In the genomic region with DNA sequence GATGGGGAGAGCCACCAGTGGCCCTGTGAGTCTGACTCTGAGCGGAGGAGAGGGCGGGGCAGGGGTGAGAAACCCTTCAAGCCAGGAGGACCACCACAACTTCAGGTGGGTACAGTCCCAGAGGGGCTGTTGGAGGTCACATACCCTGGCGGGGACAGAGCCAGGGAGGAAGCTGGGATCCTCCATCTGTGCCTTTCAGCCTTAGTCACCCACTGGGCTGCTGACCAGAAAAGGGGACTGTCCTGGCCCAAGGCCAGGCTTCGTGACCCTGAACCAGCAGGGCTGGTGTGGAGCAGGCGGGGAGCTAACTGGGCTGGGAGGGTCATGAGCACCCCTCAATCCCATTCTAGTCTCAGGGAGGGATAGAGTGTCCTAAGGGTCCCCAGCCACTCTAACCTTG, we compare ENCODE assay signal across 22 cellular contexts. TPM values are rescaled to one million over a fixed set of nuclear protein-coding genes. Genes with fewer than 3 reads are reported as not detected.
DNase-seq lines count a peak whose midpoint lies in the region; ATAC-seq and TF ChIP-seq lines count a peak whose summit lies in the region.
"Had no signal": no experiment of that assay in that cellular context is flagged by ENCODE, and none has a peak within 500 bp of the region (broad histone marks: within the 10 kb centered on the region; RNA-seq: fewer than 3 reads in every experiment).

No MANE protein-coding gene starts in this region.

- H3K4me1 ChIP-seq in ACC112 (ENCODE audit: control insufficient read depth, insufficient read depth, low read length, unreplicated experiment), result peaks cover 20% of the 10 kb centered on the region
- H3K4me1 ChIP-seq: foreskin keratinocyte had no signal

- H3K79me2 ChIP-seq in ACC112 (ENCODE audit: control insufficient read depth, insufficient read depth, low read length, unreplicated experiment), result no peaks in the 10 kb centered on the region

- no peak overlapping the region for H3K4me3 ChIP-seq in ACC112 (ENCODE audit: low read depth, low read length)
- H3K4me3 ChIP-seq: left lung, uterus had no signal

- H3K27me3 ChIP-seq in ACC112 (ENCODE audit: insufficient read depth, low read length), result no peaks in the 10 kb centered on the region
- H3K27me3 ChIP-seq: left lung, uterus had no signal

- H3K27ac ChIP-seq in ACC112 (ENCODE audit: low read depth, low read length), result no peak overlapping the region
- H3K27ac ChIP-seq: foreskin keratinocyte, left lung, uterus, VCaP had no signal

- no peaks in the 10 kb centered on the region for H3K36me3 ChIP-seq in ACC112 (ENCODE audit: insufficient read depth, low read length)
- H3K36me3 ChIP-seq: left lung, uterus had no signal

- ATAC-seq in SK-N-SH treated with all-trans-retinoic acid at 6 μM for 48 hours (peak; percentile 36), HG03442 (IDR thresholded peaks at IDR 0.05; ENCODE audit: unreplicated experiment) (no peak), GM21381 (IDR thresholded peaks at IDR 0.05; ENCODE audit: unreplicated experiment) (no peak)
- ATAC-seq: foreskin keratinocyte; left lung; stimulated activated naive CD8-positive, alpha-beta T cell treated with anti-CD3 and anti-CD28 coated beads, Interleukin-15, amount 100 ng/mL, for 72 hours had no signal

- DNase-seq in GM04504 (ENCODE audit: low read depth) (peak; percentile 36), lung microvascular endothelial cell (ENCODE audit: low read depth in 2 of 2) (peak; percentile 50), NCI-H128 (lab: John Stamatoyannopoulos, UW; ENCODE audit: unreplicated experiment) (no peak)
- DNase-seq in NK-92 treated with Interleukin-12 subunit alpha and Interleukin-12 subunit beta, amount 100 ng/mL, for 24 hours (lab: John Stamatoyannopoulos, UW), result no peak
- DNase-seq: activated CD4-positive, alpha-beta memory T cell treated with anti-CD3 and anti-CD28 coated beads, Interleukin-2, amount 10 ng/mL, durations not matched to agents 7 days and 5 days; amniotic stem cell; Calu3; foreskin keratinocyte; GF-D8; MV-4-11; NCI-H2081; NCI-H69; stimulated activated naive CD8-positive, alpha-beta T cell treated with anti-CD3 and anti-CD28 coated beads, Interleukin-15, amount 100 ng/mL, for 72 hours; SW 1271; uterus had no signal

- H2AFZ ChIP-seq in ACC112 (ENCODE audit: low read length, unreplicated experiment), result peak overlapping the region; percentile 30

TF ChIP-seq in SK-N-SH treated with all-trans-retinoic acid at 6 μM for 48 hours, 23 proteins besides CTCF, POLR2A, EP300 and RAD21:
- TF ChIP-seq SNAI2 (CRISPR knock-in tag; IDR thresholded peaks at IDR 0.05) (no peak), CREB5 (CRISPR knock-in tag; IDR thresholded peaks at IDR 0.05; ENCODE audit: low read depth) (no peak), TOX (CRISPR knock-in tag; IDR thresholded peaks at IDR 0.05; ENCODE audit: borderline replicate concordance) (no peak), ZFP30 (CRISPR knock-in tag; IDR thresholded peaks at IDR 0.05) (no peak), ZC3H10 (CRISPR knock-in tag; IDR thresholded peaks at IDR 0.05) (no peak), TCF4 (CRISPR knock-in tag; IDR thresholded peaks at IDR 0.05; ENCODE audit: borderline replicate concordance) (no peak), ZNF70 (CRISPR knock-in tag; IDR thresholded peaks at IDR 0.05) (no peak), ESRRG (CRISPR knock-in tag; IDR thresholded peaks at IDR 0.05) (no peak)

RNA-seq across cellular contexts. Expression of gene CALHM3, which starts 1.5 kb away (rescaled TPM):
- total RNA-seq in lung microvascular endothelial cell, result not detected in 2 replicates
- total RNA-seq: Calu3, foreskin keratinocyte, uterus had no signal

RNA-seq across cellular contexts. Expression of gene NEURL1, which starts 13.0 kb away (rescaled TPM):
- total RNA-seq in lung microvascular endothelial cell, result not detected in 2 replicates
- total RNA-seq: Calu3 had no signal

RNA-seq across cellular contexts. Expression of gene CALHM1, which starts 21.8 kb away (rescaled TPM):
- total RNA-seq in lung microvascular endothelial cell, result not detected in 2 replicates
- total RNA-seq: Calu3, foreskin keratinocyte, left lung, progenitor cell of endocrine pancreas, uterus had no signal

RNA-seq across cellular contexts. Expression of gene CALHM2, which starts 28.4 kb away (rescaled TPM):
- total RNA-seq in lung microvascular endothelial cell, result 9.1 and 12.2 TPM in 2 replicates

Comparison
In these comparisons a context has a peak if more than half of its experiments do, and no peak if none do; other contexts are left out.
1. DNase-seq: peak in GM04504 (single experiment) and lung microvascular endothelial cell (2 of 2); none in NK-92 treated with Interleukin-12 subunit alpha and Interleukin-12 subunit beta, amount 100 ng/mL, for 24 hours (single experiment) and NCI-H128 (single experiment).